In genomic region chr13:112855859-112856258, GRCh38 we compare ENCODE assay signal across 14 cellular contexts.
"Had no signal": no experiment of that assay in that cellular context is flagged by ENCODE, and none has a peak within 500 bp of the region (broad histone marks: within the 10 kb centered on the region; RNA-seq: fewer than 3 reads in every experiment).

No MANE protein-coding gene starts in this region.

- ATAC-seq: heart left ventricle, mucosa of descending colon had no signal

- DNase-seq: effector CD4-positive, alpha-beta T cell; foreskin melanocyte; heart left ventricle; hippocampal formation; kidney glomerular epithelial cell; sigmoid colon; stimulated activated CD4-positive, alpha-beta T cell treated with anti-CD3 and anti-CD28 coated beads, Interleukin-12 subunit alpha, Interleukin-12 subunit beta, amount 100 ng/mL, for 4 hours; stimulated activated naive CD4-positive, alpha-beta T cell; stomach; substantia nigra; trophoblast cell had no signal

- H3K4me1 Mint-ChIP-seq: nephron had no signal

- H3K27ac Mint-ChIP-seq: nephron had no signal

- FAIRE-seq: urothelium cell line had no signal

- H3K4me3 Mint-ChIP-seq: nephron had no signal

- H3K9me3 Mint-ChIP-seq: nephron had no signal
